27 cellular contexts compared by ENCODE assay signal in the genomic region with DNA sequence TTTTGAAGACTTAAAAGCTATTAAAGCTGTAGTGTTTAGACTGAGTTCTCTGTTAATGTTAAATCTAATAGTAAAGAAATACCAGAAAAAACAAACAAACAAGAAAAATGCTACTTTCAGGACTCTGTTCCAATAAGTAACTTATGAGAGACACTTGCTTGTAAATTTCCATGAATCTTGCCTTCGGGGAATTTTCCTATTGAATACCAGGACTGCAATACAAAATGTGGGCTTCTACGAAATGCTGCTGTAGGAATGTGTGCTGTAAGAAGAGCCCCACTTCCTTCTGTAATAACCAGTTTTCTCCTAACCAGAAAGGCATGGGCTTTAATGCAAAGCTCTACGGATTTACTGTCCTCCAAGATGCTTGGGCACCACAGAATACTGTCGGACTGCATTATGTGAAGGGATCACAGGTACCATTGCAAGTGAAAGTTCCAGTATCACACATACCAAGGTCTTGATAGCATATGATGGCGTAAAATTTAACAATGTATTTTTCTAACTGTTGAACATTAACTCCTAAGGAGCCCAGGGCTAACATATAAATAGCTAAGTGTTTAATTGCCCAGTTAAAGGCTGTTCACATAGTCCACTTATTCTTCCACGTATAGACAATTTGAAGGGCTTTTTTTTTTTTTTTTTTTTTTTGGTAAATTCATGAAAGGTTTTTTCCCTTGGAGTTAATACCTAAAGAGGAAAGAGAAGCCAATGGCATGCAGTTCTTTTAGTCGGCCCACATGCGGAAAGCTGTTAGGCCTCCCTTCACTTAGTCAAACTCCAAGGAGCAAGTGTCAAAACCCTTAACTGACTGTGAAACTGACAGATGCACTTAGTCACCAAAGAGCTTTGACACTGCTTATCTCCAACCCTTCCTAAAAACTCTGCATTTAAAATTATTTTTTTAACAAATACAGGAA.
A peak's percentile ranks its signal among the peaks of the same experiment; 100 is the strongest.
DNase-seq lines count a peak whose midpoint lies in the region; ATAC-seq, FAIRE-seq and TF ChIP-seq lines count a peak whose summit lies in the region.
"Had no signal": no experiment of that assay in that cellular context is flagged by ENCODE, and none has a peak within 500 bp of the region (broad histone marks: within the 10 kb centered on the region; RNA-seq: fewer than 3 reads in every experiment).

No MANE protein-coding gene starts in this region.

- H3K9me3 ChIP-seq in A549: no peaks in the 10 kb centered on the region
- H3K9me3 ChIP-seq in tibial artery: no peaks in the 10 kb centered on the region
- H3K9me3 ChIP-seq: SJCRH30 had no signal

- POLR2A ChIA-PET in A549 (lab: Yijun Ruan, JAX): no interaction called here

- DNase-seq in A549 (ENCODE audit: low read depth in 1 of 2, low spot score in 1 of 2) (peak in 1 of 2 experiments; percentile 50), HK-2 (ENCODE audit: unreplicated experiment) (peak; percentile 8), kidney epithelial cell (ENCODE audit: low read depth) (peak; percentile 19), cerebellar cortex (ENCODE audit: low spot score) (no peak), tibial artery (no peak), NCI-H187 treated with DMSO at 0.1 percent for 48 hours (lab: John Stamatoyannopoulos, UW) (no peak)
- DNase-seq: DMS153; DND-41; MV-4-11; NCI-H1105; NCI-H1436 treated with DMSO at 0.1 percent for 48 hours; NCI-H1930; NCI-H2107; NCI-H446 treated with DMSO at 0.1 percent for 48 hours; NCI-H526; NCI-H82; NK-92 treated with Interleukin-12 subunit alpha and Interleukin-12 subunit beta, amount 100 ng/mL, for 24 hours; PC-3; SJCRH30 had no signal

- 0 out of 3 replicates have a peak overlapping the region, but pooled peaks have one; percentile 6 for H3K4me3 ChIP-seq in A549
- peak overlapping the region; percentile 3 for H3K4me3 ChIP-seq in kidney epithelial cell (ENCODE audit: low read depth, low read length)
- no peak overlapping the region for H3K4me3 ChIP-seq in tibial artery
- H3K4me3 ChIP-seq: K562, SJCRH30 had no signal

- H3K27ac ChIP-seq in A549 (peak overlapping the region; percentile 44 to 63; a peak in 5 of 6 replicates), tibial artery (no peak overlapping the region)
- H3K27ac ChIP-seq: C4-2B, SJCRH30 had no signal

- peak overlapping the region in 1 of 3 experiments; percentile 16 for H3K4me3 Mint-ChIP-seq in nephron
- H3K4me3 Mint-ChIP-seq: B cell had no signal

- CTCF ChIA-PET in A549 (lab: Yijun Ruan, JAX): no interaction called here

- FAIRE-seq in A549 (lab: Jason Lieb, UNC): no peak
- FAIRE-seq: GM19239, H54, K562 had no signal

- intact Hi-C loops in tibial artery (cut with DNase I; ENCODE audit: low total_unique reads): no loop called here

- no peaks in the 10 kb centered on the region for H3K27me3 Mint-ChIP-seq in nephron (ENCODE audit: low read depth)

- TF ChIP-seq RAD21 in A549 (conservative IDR thresholded peaks at IDR 0.05 in 1 of 2, IDR thresholded peaks at IDR 0.05 in 1 of 2): no peak

- TF ChIP-seq CTCF in A549 (IDR thresholded peaks at IDR 0.05): no peak
- no peak for TF ChIP-seq CTCF in kidney epithelial cell (IDR thresholded peaks at IDR 0.05; ENCODE audit: insufficient read depth, low read length, poor library complexity, severe bottlenecking)
- no peak for TF ChIP-seq CTCF in nephron (IDR thresholded peaks at IDR 0.05; ENCODE audit: unreplicated experiment in 3 of 3)
- no peak for TF ChIP-seq CTCF in tibial artery (IDR thresholded peaks at IDR 0.05)

- H3K4me1 ChIP-seq in A549 (peaks cover 24% of the 10 kb centered on the region), tibial artery (no peaks in the 10 kb centered on the region)
- H3K4me1 ChIP-seq: SJCRH30 had no signal

- peaks cover 14% of the 10 kb centered on the region for H3K4me1 Mint-ChIP-seq in nephron
- H3K4me1 Mint-ChIP-seq: B cell had no signal

- H3K27ac Mint-ChIP-seq in nephron: peak overlapping the region; percentile 23 to 90 (median 48)
- H3K27ac Mint-ChIP-seq: B cell had no signal

- no peak for TF ChIP-seq POLR2A in A549 (IDR thresholded peaks at IDR 0.05; ENCODE audit: low read length)

- H3K36me3 ChIP-seq in kidney epithelial cell (ENCODE audit: control insufficient read depth, insufficient read depth, low read length) (no peaks in the 10 kb centered on the region), tibial artery (no peaks in the 10 kb centered on the region)
- H3K36me3 ChIP-seq: SJCRH30 had no signal

- 3% methylated on average over 8 of the region's 8 CpGs for WGBS in A549 (ENCODE audit: missing lambda C conversion rate)

- H3K27me3 ChIP-seq in kidney epithelial cell (ENCODE audit: control insufficient read depth, insufficient read depth, low read length) (no peaks in the 10 kb centered on the region), tibial artery (no peaks in the 10 kb centered on the region)
- H3K27me3 ChIP-seq: SJCRH30 had no signal

- H3K36me3 Mint-ChIP-seq in nephron (ENCODE audit: low read depth): no peaks in the 10 kb centered on the region

- ATAC-seq in A549: peak; percentile 67 to 76
- ATAC-seq: K562, PC-3, Right ventricle myocardium inferior, SK-N-SH treated with all-trans-retinoic acid at 6 μM for 48 hours had no signal

- no peak for TF ChIP-seq EP300 in A549 (IDR thresholded peaks at IDR 0.05)

- H3K9me3 Mint-ChIP-seq in nephron: peaks cover 3% of the 10 kb centered on the region

- H3K4me2 ChIP-seq in A549: peak overlapping the region; percentile 79

TF ChIP-seq in A549, 52 proteins besides CTCF, POLR2A, EP300 and RAD21:
- no peak for TF ChIP-seq MYC (IDR thresholded peaks at IDR 0.05; ENCODE audit: borderline replicate concordance, low read length)
- peak; percentile 26; the same call in 1 of the 2 replicates for TF ChIP-seq GATA3 (IDR thresholded peaks at IDR 0.05; ENCODE audit: borderline replicate concordance)

Comparison
In these comparisons a context has a peak if more than half of its experiments do, and no peak if none do; other contexts are left out.
1. DNase-seq: peak in HK-2 (single experiment) and kidney epithelial cell (single experiment); none in cerebellar cortex (single experiment), tibial artery (0 of 2) and NCI-H187 treated with DMSO at 0.1 percent for 48 hours (single experiment).
2. H3K27ac ChIP-seq: peak in A549 (2 of 2); none in tibial artery (0 of 2).
3. H3K4me3 ChIP-seq: peak in A549 (single experiment) and kidney epithelial cell (single experiment); none in tibial artery (0 of 2).